Comparison of ENCODE assay signal across 10 cellular contexts in the genomic region with DNA sequence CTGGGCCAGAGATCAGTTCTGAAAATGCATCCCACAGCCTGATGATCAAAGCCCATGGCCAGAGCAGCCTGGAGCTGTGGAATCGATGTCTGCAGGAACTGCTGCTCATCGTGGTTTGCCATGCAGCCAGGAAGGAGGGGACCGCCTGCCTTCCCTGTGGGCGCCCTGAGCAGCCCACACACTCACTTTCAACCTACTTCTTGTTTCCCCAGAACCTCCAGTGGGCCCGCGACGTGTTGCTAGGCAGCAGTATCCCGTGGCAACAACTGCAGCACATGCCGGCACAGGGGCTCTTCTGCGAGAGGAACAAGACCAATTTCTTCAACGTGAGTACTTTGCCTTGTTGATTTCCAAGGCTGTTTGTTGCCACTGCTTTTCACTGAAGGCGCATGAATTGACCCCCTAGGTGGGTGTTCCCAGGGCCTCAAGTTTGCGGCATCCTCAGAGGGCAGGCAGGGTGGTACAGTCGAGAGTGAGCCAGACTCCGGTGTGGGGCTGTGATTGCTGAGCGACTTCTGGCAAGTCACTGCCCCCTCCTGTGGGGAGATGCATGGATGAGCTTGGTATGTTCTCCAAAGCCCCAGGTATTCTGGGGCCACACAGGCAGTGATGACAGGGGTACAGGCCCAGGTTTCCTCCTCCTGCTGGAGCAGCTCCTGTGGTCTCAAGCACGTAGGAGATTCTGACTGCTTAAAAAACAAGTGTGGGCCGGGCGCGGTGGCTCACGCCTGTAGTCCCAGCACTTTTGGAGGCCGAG. TPM values are rescaled to one million over a fixed set of nuclear protein-coding genes. Genes with fewer than 3 reads are reported as not detected.
DNase-seq lines count a peak whose midpoint lies in the region; ATAC-seq and TF ChIP-seq lines count a peak whose summit lies in the region.
"Had no signal": no experiment of that assay in that cellular context is flagged by ENCODE, and none has a peak within 500 bp of the region (broad histone marks: within the 10 kb centered on the region; RNA-seq: fewer than 3 reads in every experiment).

No MANE protein-coding gene starts in this region.

- WGBS in upper lobe of left lung, 2 donors: 63 to 64% methylated on average over 17 to 20 of the region's 22 CpGs

- no peak overlapping the region for H3K4me3 ChIP-seq in upper lobe of left lung
- H3K4me3 ChIP-seq: smooth muscle cell had no signal

- no peaks in the 10 kb centered on the region for H3K9me3 ChIP-seq in upper lobe of left lung

- DNase-seq in Right ventricle myocardium superior: peak; percentile 66
- DNase-seq in cardiac septum (ENCODE audit: low spot score): no peak
- peak in 57 of 61 donors; percentile 8 to 96 (median 77) for DNase-seq in caudate nucleus (lab: John Stamatoyannopoulos, UW)
- DNase-seq in posterior cingulate gyrus: peak; percentile 50 to 99 (median 88)
- DNase-seq in upper lobe of left lung: peak; percentile 58 to 70
- no peak for DNase-seq in cortex of kidney (lab: John Stamatoyannopoulos, UW)
- no peak for DNase-seq in DMS53 (lab: John Stamatoyannopoulos, UW)
- DNase-seq: NCI-H345 had no signal

- ATAC-seq in Right ventricle myocardium superior (ENCODE audit: poor library complexity) (no peak), upper lobe of left lung (ENCODE audit: low FRiP score in 2 of 2) (peak in 1 of 2 donors; percentile 38), HG02610 (IDR thresholded peaks at IDR 0.05; ENCODE audit: unreplicated experiment) (no peak)

- TF ChIP-seq POLR2A in upper lobe of left lung (IDR thresholded peaks at IDR 0.05): no peak

- TF ChIP-seq EP300 in upper lobe of left lung (IDR thresholded peaks at IDR 0.05): no peak

- H3K36me3 ChIP-seq in upper lobe of left lung: peaks cover 0 to 55% (median 27%) of the 10 kb centered on the region in 4 donors

- H3K4me1 ChIP-seq in upper lobe of left lung: peaks cover 12 to 21% (median 20%) of the 10 kb centered on the region in 4 donors

- intact Hi-C loops in Right ventricle myocardium superior (cut with DNase I) (no loop called here), cardiac septum (cut with DNase I) (no loop called here), posterior cingulate gyrus (cut with DNase I) (no loop called here)

- H3K27ac ChIP-seq in caudate nucleus (ENCODE audit: low read depth, low read length) (peak overlapping the region; percentile 87), upper lobe of left lung (peak overlapping the region in 1 of 4 donors; percentile 10)

- no peaks in the 10 kb centered on the region for H3K27me3 ChIP-seq in upper lobe of left lung

- TF ChIP-seq CTCF in upper lobe of left lung (IDR thresholded peaks at IDR 0.05): no peak

RNA-seq across cellular contexts. Expression of a gene that starts 47.0 kb away (rescaled TPM):
- total RNA-seq in Right ventricle myocardium superior: 2.6 TPM
- 3.1 TPM for total RNA-seq in cardiac septum
- 100 to 1,000 TPM; 191 to 645 (median 348) TPM for total RNA-seq in upper lobe of left lung

Comparison
In these comparisons a context has a peak if more than half of its experiments do, and no peak if none do; other contexts are left out.
1. DNase-seq: peak in Right ventricle myocardium superior (single experiment), caudate nucleus (57 of 61), posterior cingulate gyrus (10 of 10) and upper lobe of left lung (2 of 2); none in cardiac septum (single experiment), cortex of kidney (single experiment) and DMS53 (single experiment).
2. RNA of a gene that starts 47.0 kb away (total RNA-seq): 191 to 645 TPM in upper lobe of left lung; 3.1 TPM in cardiac septum (single experiment) and 2.6 TPM in Right ventricle myocardium superior (single experiment); every median in the first group is over 10 times any median in the second.